In the genomic region with DNA sequence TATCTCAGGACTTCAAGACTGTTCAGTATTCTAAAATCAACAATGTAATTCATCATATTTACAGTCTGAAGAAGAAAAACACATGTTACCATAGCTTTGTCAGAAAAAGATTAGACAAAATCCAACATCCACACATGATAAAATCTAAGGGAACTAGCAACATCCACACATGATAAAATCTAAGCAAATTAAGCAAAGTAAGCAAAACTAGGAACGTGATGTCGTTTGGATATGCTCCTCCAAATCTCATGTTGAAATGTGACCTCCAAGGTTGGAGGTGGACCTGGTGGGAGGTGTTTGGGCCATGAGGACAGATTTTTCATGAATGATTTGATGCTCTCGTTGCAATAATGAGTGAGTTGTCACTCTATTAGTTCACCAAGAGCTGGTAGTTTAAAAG, we compare ENCODE assay signal across 24 cellular contexts.
"Had no signal": no experiment of that assay in that cellular context is flagged by ENCODE, and none has a peak within 500 bp of the region (broad histone marks: within the 10 kb centered on the region; RNA-seq: fewer than 3 reads in every experiment).

No MANE protein-coding gene starts in this region.

- H3K27me3 ChIP-seq: MG63, SJSA1 had no signal

- H3K4me1 ChIP-seq: SJSA1 had no signal

- DNase-seq: KBM-7, MG63, NCI-H1092, NCI-H1105 treated with DMSO at 0.1 percent for 48 hours, NCI-H1417 treated with DMSO at 0.1 percent for 48 hours, NCI-H146, NCI-H1694 treated with DMSO at 0.1 percent for 48 hours, NCI-H2029, NCI-H2081 treated with DMSO at 0.1 percent for 48 hours, NCI-H2171, NCI-H226, NCI-H446, NCI-H510A, NCI-H524 treated with DMSO at 0.1 percent for 48 hours, NCI-H69, NCI-H774, Right ventricle myocardium superior, RPMI8226, SIG-M5, SW 1271, T-cell had no signal

- ATAC-seq: T-cell had no signal

- H3K9me3 ChIP-seq: MG63, SJSA1 had no signal

- FAIRE-seq: RCC 7860 had no signal

- H3K36me3 ChIP-seq: MG63, SJSA1 had no signal

- H3K27ac ChIP-seq: SJSA1, SK-N-MC had no signal

- H3K4me3 ChIP-seq: MG63, SJSA1, SK-N-MC had no signal
